28 cellular contexts compared by ENCODE assay signal in the genomic region with DNA sequence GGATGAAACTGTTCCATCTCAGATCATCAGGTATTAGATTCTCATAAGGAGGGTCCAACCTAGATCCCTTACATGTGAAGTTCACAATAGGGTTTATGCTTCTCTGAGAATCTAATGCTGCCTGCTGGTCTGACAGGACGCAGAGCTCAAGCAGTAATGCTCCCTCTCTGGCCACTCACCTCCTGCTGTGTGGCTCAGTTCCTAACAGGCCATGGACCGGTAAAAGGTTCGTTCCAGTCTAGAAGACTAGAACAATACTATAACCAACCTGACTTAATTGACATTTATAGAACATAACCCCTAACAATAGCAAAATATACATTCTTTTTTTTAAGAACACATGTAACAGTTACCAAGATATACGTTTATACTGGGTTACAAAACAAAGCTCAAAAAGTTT.
"Had no signal": no experiment of that assay in that cellular context is flagged by ENCODE, and none has a peak within 500 bp of the region (broad histone marks: within the 10 kb centered on the region; RNA-seq: fewer than 3 reads in every experiment).

No MANE protein-coding gene starts in this region.

- H3K4me1 ChIP-seq: breast epithelium, colonic mucosa, foreskin keratinocyte had no signal

- H3K27me3 ChIP-seq: breast epithelium, cardiac muscle cell, colonic mucosa, dorsolateral prefrontal cortex, esophagus muscularis mucosa, foreskin keratinocyte, gastroesophageal sphincter had no signal

- DNase-seq: activated CD4-positive, alpha-beta memory T cell treated with anti-CD3 and anti-CD28 coated beads for 36 hours; activated CD4-positive, alpha-beta T cell treated with anti-CD3 and anti-CD28 coated beads for 36 hours; activated CD4-positive, CD25-positive, alpha-beta regulatory T cell; activated CD4-positive, CD25-positive, alpha-beta regulatory T cell treated with anti-CD3 and anti-CD28 coated beads, Interleukin-2, amount 50 U/mL, for 72 hours; activated CD8-positive, alpha-beta memory T cell treated with anti-CD3 and anti-CD28 coated beads, Interleukin-2, amount 10 ng/mL, durations not matched to agents 7 days and 5 days; activated CD8-positive, alpha-beta memory T cell treated with anti-CD3 and anti-CD28 coated beads, Interleukin-2, amount 50 U/mL, for 4 hours; activated CD8-positive, alpha-beta T cell treated with anti-CD3 and anti-CD28 coated beads, Interleukin-2, amount 10 ng/mL, durations not matched to agents 7 days and 5 days; activated gamma-delta T cell treated with Interleukin-2 at 50 U/mL for 16 hours; activated naive CD4-positive, alpha-beta T cell treated with anti-CD3 and anti-CD28 coated beads, Interleukin-2, amount 50 U/mL, for 16 hours; activated naive CD4-positive, alpha-beta T cell treated with Interleukin-2 at 50 U/mL for 16 hours; activated T-cell treated with anti-CD3 and anti-CD28 coated beads for 4 hours; activated T-cell treated with anti-CD3 and anti-CD28 coated beads, Interleukin-2, amount 50 U/mL, for 24 hours; activated T-cell treated with anti-CD3 and anti-CD28 coated beads, Interleukin-2, amount 50 U/mL, for 72 hours; amniotic stem cell; anterior cingulate cortex; central memory CD4-positive, alpha-beta T cell; cerebellar nuclear complex; colonic mucosa; dorsolateral prefrontal cortex; effector memory CD4-positive, alpha-beta T cell; endodermal cell; erythroblast; T-helper 2 cell had no signal

- H3K9me3 ChIP-seq: breast epithelium, colonic mucosa, esophagus muscularis mucosa, gastroesophageal sphincter had no signal

- H3K36me3 ChIP-seq: breast epithelium, cardiac muscle cell, colonic mucosa, gastroesophageal sphincter had no signal

- ATAC-seq: activated CD4-positive, alpha-beta T cell treated with anti-CD3 and anti-CD28 coated beads for 36 hours; activated CD8-positive, alpha-beta memory T cell treated with anti-CD3 and anti-CD28 coated beads, Interleukin-2, amount 10 ng/mL, durations not matched to agents 7 days and 5 days; activated CD8-positive, alpha-beta T cell treated with anti-CD3 and anti-CD28 coated beads, Interleukin-2, amount 10 ng/mL, durations not matched to agents 7 days and 5 days; activated T-cell treated with anti-CD3 and anti-CD28 coated beads, Interleukin-2, amount 50 U/mL, for 72 hours; foreskin keratinocyte; gastroesophageal sphincter had no signal

- H3K4me3 ChIP-seq: breast epithelium, cardiac muscle cell, colonic mucosa, dorsolateral prefrontal cortex, esophagus muscularis mucosa, gastroesophageal sphincter had no signal

- H3K27ac ChIP-seq: breast epithelium, cardiac muscle cell, colonic mucosa, esophagus muscularis mucosa, foreskin keratinocyte, gastroesophageal sphincter had no signal
